In the genomic region with DNA sequence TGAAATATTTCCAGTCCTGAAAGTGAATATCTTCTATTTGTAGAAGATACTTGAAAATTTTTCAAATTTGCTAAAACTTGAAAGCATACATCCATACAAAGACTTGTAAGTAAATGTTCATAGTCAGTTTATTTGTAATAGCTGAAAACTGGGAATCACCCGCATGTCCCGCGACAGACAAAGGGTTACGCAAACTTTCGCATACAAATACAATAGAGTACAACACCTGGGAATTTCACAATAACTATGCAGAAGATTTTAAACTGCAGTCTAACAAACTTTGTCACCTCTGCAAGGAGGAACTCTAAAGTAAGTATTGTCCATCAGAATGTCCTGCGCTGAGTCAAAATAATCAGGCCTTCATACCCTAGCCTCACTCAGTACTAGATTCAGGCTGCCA, we compare ENCODE assay signal across 33 cellular contexts.
"Had no signal": no experiment of that assay in that cellular context is flagged by ENCODE, and none has a peak within 500 bp of the region (broad histone marks: within the 10 kb centered on the region; RNA-seq: fewer than 3 reads in every experiment).

No MANE protein-coding gene starts in this region.

- H3K27ac ChIP-seq: adrenal gland, body of pancreas, colonic mucosa, dorsolateral prefrontal cortex, esophagus muscularis mucosa, foreskin keratinocyte, gastrocnemius medialis had no signal

- H3K27ac Mint-ChIP-seq: activated CD4-positive, alpha-beta memory T cell treated with anti-CD3 and anti-CD28 coated beads for 36 hours; activated CD4-positive, alpha-beta T cell treated with anti-CD3 and anti-CD28 coated beads for 36 hours; activated CD4-positive, alpha-beta T cell treated with anti-CD3 and anti-CD28 coated beads, Interleukin-2, amount 10 ng/mL, durations not matched to agents 24 days and 14 days; activated CD8-positive, alpha-beta memory T cell treated with anti-CD3 and anti-CD28 coated beads, Interleukin-2, amount 10 ng/mL, durations not matched to agents 7 days and 5 days; activated CD8-positive, alpha-beta T cell treated with anti-CD3 and anti-CD28 coated beads, Interleukin-2, amount 10 ng/mL, durations not matched to agents 7 days and 5 days; activated naive CD4-positive, alpha-beta T cell treated with anti-CD3 and anti-CD28 coated beads for 36 hours; activated naive CD4-positive, alpha-beta T cell treated with anti-CD3 and anti-CD28 coated beads, Interleukin-2, amount 50 U/mL, for 24 hours; activated naive CD8-positive, alpha-beta T cell treated with anti-CD3 and anti-CD28 coated beads for 36 hours; activated naive CD8-positive, alpha-beta T cell treated with anti-CD3 and anti-CD28 coated beads, Interleukin-2, amount 50 U/mL, for 24 hours; activated T-helper 1 cell treated with anti-CD3 and anti-CD28 coated beads, Interleukin-12 subunit alpha, Interleukin-12 subunit beta, Interleukin-2, Interleukin-4 antibody, amounts not matched to agents 30 ng/mL and 10 ng/mL and 1 ng/mL, durations not matched to agents 14 hours and 24 hours and 36 hours; activated T-helper 2 cell treated with anti-CD3 and anti-CD28 coated beads, Interferon-gamma antibody, Interleukin-2, Interleukin-4, amounts not matched to agents 10 μg/mL and 5 μg/mL and 100 μg/mL, durations not matched to agents 14 hours and 24 hours and 36 hours; dendritic cell treated with granulocyte-macrophage colony-stimulating factor and Interleukin-4, amounts not matched to agents 40 ng/mL and 50 ng/mL, for 4 days; endodermal cell had no signal

- ATAC-seq: activated CD4-positive, alpha-beta T cell treated with anti-CD3 and anti-CD28 coated beads for 36 hours; activated CD8-positive, alpha-beta memory T cell treated with anti-CD3 and anti-CD28 coated beads, Interleukin-2, amount 10 ng/mL, durations not matched to agents 7 days and 5 days; activated CD8-positive, alpha-beta T cell treated with anti-CD3 and anti-CD28 coated beads, Interleukin-2, amount 10 ng/mL, durations not matched to agents 7 days and 5 days; activated naive CD8-positive, alpha-beta T cell treated with anti-CD3 and anti-CD28 coated beads, Interleukin-2, amount 50 U/mL, for 24 hours; body of pancreas; foreskin keratinocyte; gastrocnemius medialis had no signal

- H3K4me1 ChIP-seq: adrenal gland, body of pancreas, colonic mucosa, esophagus muscularis mucosa, foreskin keratinocyte, gastrocnemius medialis had no signal

- H3K4me3 Mint-ChIP-seq: activated CD4-positive, alpha-beta memory T cell treated with anti-CD3 and anti-CD28 coated beads for 36 hours; activated CD4-positive, alpha-beta T cell treated with anti-CD3 and anti-CD28 coated beads for 36 hours; activated CD4-positive, alpha-beta T cell treated with anti-CD3 and anti-CD28 coated beads, Interleukin-2, amount 10 ng/mL, durations not matched to agents 24 days and 14 days; activated CD8-positive, alpha-beta memory T cell treated with anti-CD3 and anti-CD28 coated beads, Interleukin-2, amount 10 ng/mL, durations not matched to agents 7 days and 5 days; activated CD8-positive, alpha-beta T cell treated with anti-CD3 and anti-CD28 coated beads, Interleukin-2, amount 10 ng/mL, durations not matched to agents 7 days and 5 days; activated naive CD4-positive, alpha-beta T cell treated with anti-CD3 and anti-CD28 coated beads for 36 hours; activated naive CD4-positive, alpha-beta T cell treated with anti-CD3 and anti-CD28 coated beads, Interleukin-2, amount 50 U/mL, for 24 hours; activated naive CD8-positive, alpha-beta T cell treated with anti-CD3 and anti-CD28 coated beads for 36 hours; activated naive CD8-positive, alpha-beta T cell treated with anti-CD3 and anti-CD28 coated beads, Interleukin-2, amount 50 U/mL, for 24 hours; activated T-helper 1 cell treated with anti-CD3 and anti-CD28 coated beads, Interleukin-12 subunit alpha, Interleukin-12 subunit beta, Interleukin-2, Interleukin-4 antibody, amounts not matched to agents 30 ng/mL and 10 ng/mL and 1 ng/mL, durations not matched to agents 14 hours and 24 hours and 36 hours; dendritic cell treated with granulocyte-macrophage colony-stimulating factor and Interleukin-4, amounts not matched to agents 40 ng/mL and 50 ng/mL, for 4 days; endodermal cell had no signal

- H3K36me3 Mint-ChIP-seq: activated CD4-positive, alpha-beta memory T cell treated with anti-CD3 and anti-CD28 coated beads for 36 hours; activated CD8-positive, alpha-beta memory T cell treated with anti-CD3 and anti-CD28 coated beads, Interleukin-2, amount 10 ng/mL, durations not matched to agents 7 days and 5 days; activated naive CD4-positive, alpha-beta T cell treated with anti-CD3 and anti-CD28 coated beads, Interleukin-2, amount 50 U/mL, for 24 hours; activated naive CD8-positive, alpha-beta T cell treated with anti-CD3 and anti-CD28 coated beads for 36 hours had no signal

- H3K27me3 Mint-ChIP-seq: activated CD4-positive, alpha-beta memory T cell treated with anti-CD3 and anti-CD28 coated beads for 36 hours; activated CD4-positive, alpha-beta T cell treated with anti-CD3 and anti-CD28 coated beads for 36 hours; activated naive CD4-positive, alpha-beta T cell treated with anti-CD3 and anti-CD28 coated beads, Interleukin-2, amount 50 U/mL, for 24 hours; dendritic cell treated with granulocyte-macrophage colony-stimulating factor and Interleukin-4, amounts not matched to agents 40 ng/mL and 50 ng/mL, for 4 days had no signal

- H3K4me3 ChIP-seq: adrenal gland, body of pancreas, colonic mucosa, dorsolateral prefrontal cortex, esophagus muscularis mucosa, gastrocnemius medialis had no signal

- H3K36me3 ChIP-seq: adrenal gland, colonic mucosa, esophagus muscularis mucosa, gastrocnemius medialis had no signal

- H3K9me3 ChIP-seq: adrenal gland, body of pancreas, colonic mucosa, esophagus muscularis mucosa, gastrocnemius medialis had no signal

- H3K9me3 Mint-ChIP-seq: activated CD4-positive, alpha-beta memory T cell treated with anti-CD3 and anti-CD28 coated beads for 36 hours; activated CD4-positive, alpha-beta T cell treated with anti-CD3 and anti-CD28 coated beads, Interleukin-2, amount 10 ng/mL, durations not matched to agents 24 days and 14 days; activated naive CD4-positive, alpha-beta T cell treated with anti-CD3 and anti-CD28 coated beads for 36 hours; activated naive CD4-positive, alpha-beta T cell treated with anti-CD3 and anti-CD28 coated beads, Interleukin-2, amount 50 U/mL, for 24 hours; activated naive CD8-positive, alpha-beta T cell treated with anti-CD3 and anti-CD28 coated beads for 36 hours; activated naive CD8-positive, alpha-beta T cell treated with anti-CD3 and anti-CD28 coated beads, Interleukin-2, amount 50 U/mL, for 24 hours; activated T-helper 1 cell treated with anti-CD3 and anti-CD28 coated beads, Interleukin-12 subunit alpha, Interleukin-12 subunit beta, Interleukin-2, Interleukin-4 antibody, amounts not matched to agents 30 ng/mL and 10 ng/mL and 1 ng/mL, durations not matched to agents 14 hours and 24 hours and 36 hours; activated T-helper 2 cell treated with anti-CD3 and anti-CD28 coated beads, Interferon-gamma antibody, Interleukin-2, Interleukin-4, amounts not matched to agents 10 μg/mL and 5 μg/mL and 100 μg/mL, durations not matched to agents 14 hours and 24 hours and 36 hours; dendritic cell treated with granulocyte-macrophage colony-stimulating factor and Interleukin-4, amounts not matched to agents 40 ng/mL and 50 ng/mL, for 4 days; endodermal cell had no signal

- DNase-seq: activated CD4-positive, alpha-beta memory T cell treated with anti-CD3 and anti-CD28 coated beads for 36 hours; activated CD4-positive, alpha-beta T cell treated with anti-CD3 and anti-CD28 coated beads for 36 hours; activated CD4-positive, alpha-beta T cell treated with anti-CD3 and anti-CD28 coated beads, Interleukin-2, amount 10 ng/mL, durations not matched to agents 24 days and 14 days; activated CD4-positive, CD25-positive, alpha-beta regulatory T cell; activated CD4-positive, CD25-positive, alpha-beta regulatory T cell treated with anti-CD3 and anti-CD28 coated beads, Interleukin-2, amount 50 U/mL, for 72 hours; activated CD8-positive, alpha-beta memory T cell treated with anti-CD3 and anti-CD28 coated beads, Interleukin-2, amount 10 ng/mL, durations not matched to agents 7 days and 5 days; activated CD8-positive, alpha-beta memory T cell treated with anti-CD3 and anti-CD28 coated beads, Interleukin-2, amount 50 U/mL, for 4 hours; activated CD8-positive, alpha-beta T cell treated with anti-CD3 and anti-CD28 coated beads, Interleukin-2, amount 10 ng/mL, durations not matched to agents 7 days and 5 days; activated effector memory CD4-positive, alpha-beta T cell treated with anti-CD3 and anti-CD28 coated beads, Interleukin-2, amount 50 U/mL, for 16 hours; activated naive CD4-positive, alpha-beta T cell treated with anti-CD3 and anti-CD28 coated beads for 36 hours; activated naive CD8-positive, alpha-beta T cell treated with anti-CD3 and anti-CD28 coated beads for 36 hours; activated naive CD8-positive, alpha-beta T cell treated with anti-CD3 and anti-CD28 coated beads, Interleukin-2, amount 50 U/mL, for 24 hours; activated T-cell treated with anti-CD3 and anti-CD28 coated beads, Interleukin-2, amount 50 U/mL, for 1 hour; activated T-cell treated with anti-CD3 and anti-CD28 coated beads, Interleukin-2, amount 50 U/mL, for 48 hours; adrenal gland; amygdala; aorta; body of pancreas; central memory CD4-positive, alpha-beta T cell; cerebellar nuclear complex; colonic mucosa; dorsolateral prefrontal cortex; effector memory CD4-positive, alpha-beta T cell; endodermal cell; erythroblast; foreskin keratinocyte; gastrocnemius medialis; glutamatergic neuron had no signal

- H3K27me3 ChIP-seq: adrenal gland, body of pancreas, colonic mucosa, esophagus muscularis mucosa, gastrocnemius medialis had no signal

- H3K4me1 Mint-ChIP-seq: activated CD4-positive, alpha-beta T cell treated with anti-CD3 and anti-CD28 coated beads for 36 hours; activated CD4-positive, alpha-beta T cell treated with anti-CD3 and anti-CD28 coated beads, Interleukin-2, amount 10 ng/mL, durations not matched to agents 24 days and 14 days; activated CD8-positive, alpha-beta memory T cell treated with anti-CD3 and anti-CD28 coated beads, Interleukin-2, amount 10 ng/mL, durations not matched to agents 7 days and 5 days; activated naive CD4-positive, alpha-beta T cell treated with anti-CD3 and anti-CD28 coated beads, Interleukin-2, amount 50 U/mL, for 24 hours; activated naive CD8-positive, alpha-beta T cell treated with anti-CD3 and anti-CD28 coated beads for 36 hours; activated naive CD8-positive, alpha-beta T cell treated with anti-CD3 and anti-CD28 coated beads, Interleukin-2, amount 50 U/mL, for 24 hours had no signal
